Comparison of ENCODE assay signal across 1 cellular context in genomic region chr4:36333303-36333877, GRCh38.
TF ChIP-seq lines count a peak whose summit lies in the region.

No MANE protein-coding gene starts in this region.

TF ChIP-seq in K562, 482 proteins besides CTCF, POLR2A, EP300 and RAD21:
- TF ChIP-seq TFE3 (CRISPR knock-in tag; IDR thresholded peaks at IDR 0.05): peak; percentile 60
- no peak for TF ChIP-seq NCOA4 (IDR thresholded peaks at IDR 0.05; ENCODE audit: partially characterized antibody)
